ENCODE assay signal across 22 cellular contexts in genomic region chr4:28006021-28006420, GRCh38.
"Had no signal": no experiment of that assay in that cellular context is flagged by ENCODE, and none has a peak within 500 bp of the region (broad histone marks: within the 10 kb centered on the region; RNA-seq: fewer than 3 reads in every experiment).

No MANE protein-coding gene starts in this region.

- H2AFZ ChIP-seq: hepatocyte had no signal

- ATAC-seq: foreskin keratinocyte; gastroesophageal sphincter; heart left ventricle; left cardiac atrium; left lung; left ventricle myocardium superior; naive thymus-derived CD4-positive, alpha-beta T cell had no signal

- H3K27ac Mint-ChIP-seq: immature natural killer cell; memory B cell; naive thymus-derived CD4-positive, alpha-beta T cell had no signal

- H3K4me1 ChIP-seq: esophagus muscularis mucosa, foreskin keratinocyte, gastroesophageal sphincter, heart left ventricle, left lung had no signal

- H3K4me1 Mint-ChIP-seq: immature natural killer cell; memory B cell; naive thymus-derived CD4-positive, alpha-beta T cell had no signal

- H3K27ac ChIP-seq: coronary artery, esophagus muscularis mucosa, foreskin keratinocyte, gastroesophageal sphincter, heart left ventricle, hepatocyte, left lung had no signal

- H3K36me3 Mint-ChIP-seq: immature natural killer cell, memory B cell had no signal

- H3K27me3 Mint-ChIP-seq: memory B cell; naive thymus-derived CD4-positive, alpha-beta T cell had no signal

- H3K9me3 ChIP-seq: esophagus muscularis mucosa, gastroesophageal sphincter, heart left ventricle, left lung had no signal

- H3K4me2 ChIP-seq: hepatocyte had no signal

- H3K4me3 ChIP-seq: coronary artery, dorsolateral prefrontal cortex, esophagus muscularis mucosa, gastroesophageal sphincter, heart left ventricle, hepatocyte, left lung, lung had no signal

- H3K4me3 Mint-ChIP-seq: immature natural killer cell; memory B cell; naive thymus-derived CD4-positive, alpha-beta T cell had no signal

- H3K9me3 Mint-ChIP-seq: memory B cell had no signal

- H3K27me3 ChIP-seq: dorsolateral prefrontal cortex, esophagus muscularis mucosa, foreskin keratinocyte, gastroesophageal sphincter, heart left ventricle, hepatocyte, left lung had no signal

- DNase-seq: dermis blood vessel endothelial cell; dorsolateral prefrontal cortex; effector CD4-positive, alpha-beta T cell; effector memory CD4-positive, alpha-beta T cell; foreskin keratinocyte; hypothalamus; immature natural killer cell; islet precursor cell; left cardiac atrium; left ventricle myocardium superior; mammary epithelial cell; mesendoderm; midbrain; naive thymus-derived CD4-positive, alpha-beta T cell had no signal

- H3K36me3 ChIP-seq: esophagus muscularis mucosa, gastroesophageal sphincter, heart left ventricle, left lung had no signal

- H3K79me2 ChIP-seq: hepatocyte had no signal
